19 cellular contexts compared by ENCODE assay signal in the genomic region with DNA sequence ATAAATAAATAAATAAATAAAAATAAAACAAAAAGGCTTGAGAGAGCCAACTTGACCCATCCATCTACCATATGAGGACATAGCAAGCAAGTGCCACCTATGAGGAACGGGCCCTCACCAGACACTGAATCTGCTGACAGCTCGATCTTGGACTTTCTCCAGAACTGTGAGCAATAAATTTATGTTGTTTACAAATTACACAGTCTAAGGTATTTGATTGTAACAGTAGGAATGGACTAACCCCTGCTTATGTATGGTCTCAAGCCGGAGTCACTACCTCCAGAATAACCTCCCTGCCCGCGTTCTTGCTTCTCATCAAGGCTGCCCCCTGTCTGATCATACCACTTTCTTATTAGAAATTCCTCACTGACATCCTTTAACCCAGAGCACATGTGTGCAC. TPM values are rescaled to one million over a fixed set of nuclear protein-coding genes. Genes with fewer than 3 reads are reported as not detected.
DNase-seq lines count a peak whose midpoint lies in the region; ATAC-seq and TF ChIP-seq lines count a peak whose summit lies in the region.
"Had no signal": no experiment of that assay in that cellular context is flagged by ENCODE, and none has a peak within 500 bp of the region (broad histone marks: within the 10 kb centered on the region; RNA-seq: fewer than 3 reads in every experiment).

No MANE protein-coding gene starts in this region.

- peaks cover 5% of the 10 kb centered on the region for H3F3A ChIP-seq in PC-3 (ENCODE audit: low read length, unreplicated experiment)

- DNase-seq in HCEC 1CT (peak; percentile 45), PC-3 (peak; percentile 78), dorsolateral prefrontal cortex (no peak), substantia nigra (lab: John Stamatoyannopoulos, UW) (no peak), OCI-M2 (lab: John Stamatoyannopoulos, UW; ENCODE audit: unreplicated experiment) (no peak), dermis blood vessel endothelial cell (no peak)
- DNase-seq: CD8-positive, alpha-beta T cell; DMS79; GM23248; KG1; NCI-H1105; NCI-H187; NCI-H526 treated with DMSO at 0.1 percent for 48 hours; NK-92 treated with Interleukin-12 subunit alpha and Interleukin-12 subunit beta, amount 100 ng/mL, for 24 hours; OCI-M1; SW 1271 had no signal

- H3K4me1 ChIP-seq in PC-3 (ENCODE audit: insufficient read depth, low read length), result peaks cover 41% of the 10 kb centered on the region

- H3K4me2 ChIP-seq in PC-3 (ENCODE audit: low read length), result 0 out of 2 replicates have a peak overlapping the region, but pooled peaks have one; percentile 10

- H3K36me3 ChIP-seq in PC-3 (ENCODE audit: low read depth, low read length), result no peaks in the 10 kb centered on the region

- H2AFZ ChIP-seq in PC-3 (ENCODE audit: low read length), result no peak overlapping the region
- H2AFZ ChIP-seq: GM23248 had no signal

- H3K9ac ChIP-seq in PC-3 (ENCODE audit: low read length), result no peak overlapping the region
- H3K9ac ChIP-seq: GM23248 had no signal

- no TSS peak for BruUV-seq in PC-3 (replicated peaks; lab: Mats Ljungman, UMichigan)

- intact Hi-C loops in PC-3 (cut with micrococcal nuclease) (no loop called here), dorsolateral prefrontal cortex (cut with DNase I) (no loop called here)

- POLR2A ChIA-PET in PC-3 (lab: Charles Lee; ENCODE audit: unreplicated experiment), result no interaction called here

- ATAC-seq in PC-3, result peak; percentile 68
- ATAC-seq in HG02798 (IDR thresholded peaks at IDR 0.05; ENCODE audit: poor library complexity, unreplicated experiment), result no peak
- ATAC-seq: CD8-positive, alpha-beta T cell; HepG2 had no signal

- H3K4me3 ChIP-seq in PC-3 (ENCODE audit: low read length) (no peak overlapping the region), dorsolateral prefrontal cortex (no peak overlapping the region)
- H3K4me3 ChIP-seq: GM23248 had no signal

- TF ChIP-seq CTCF in PC-3 (conservative IDR thresholded peaks at IDR 0.05; ENCODE audit: low read depth, low read length) (peak; percentile 34; the same call in 1 of the 2 replicates), dorsolateral prefrontal cortex (IDR thresholded peaks at IDR 0.05 in 54 of 56, conservative IDR thresholded peaks at IDR 0.05 in 2 of 56; ENCODE audit: low read depth in 1 of 56, partially characterized antibody in 56 of 56) (no peak)

- no peaks in the 10 kb centered on the region for H3K27me3 ChIP-seq in PC-3 (ENCODE audit: low read length)
- H3K27me3 ChIP-seq in dorsolateral prefrontal cortex, result no peaks in the 10 kb centered on the region

- CTCF ChIA-PET in PC-3 (lab: Charles Lee), result interaction anchor here (0.5 kb wide), 1 partner anchor 370 kb away, joined by 3 read pairs; no protein-coding TSS in a partner anchor

- no peaks in the 10 kb centered on the region for H3K79me2 ChIP-seq in PC-3 (ENCODE audit: low read length)

- no peak overlapping the region for H3K27ac ChIP-seq in PC-3 (ENCODE audit: low read length)
- peak overlapping the region in 55 of 59 donors; percentile 11 to 99 (median 95) for H3K27ac ChIP-seq in dorsolateral prefrontal cortex
- H3K27ac ChIP-seq in substantia nigra (ENCODE audit: low read depth, low read length, poor library complexity, severe bottlenecking), result peak overlapping the region; percentile 99
- H3K27ac ChIP-seq: GM23248 had no signal

- no peaks in the 10 kb centered on the region for H3K9me2 ChIP-seq in PC-3 (replicated peaks; ENCODE audit: low read length)

- no peaks in the 10 kb centered on the region for H4K20me1 ChIP-seq in PC-3 (ENCODE audit: low read length)

- H3K9me3 ChIP-seq in PC-3 (ENCODE audit: low read length), result no peaks in the 10 kb centered on the region

RNA-seq across cellular contexts. Expression of a gene that starts 9.9 kb away (rescaled TPM):
- total RNA-seq in PC-3 (2014; rRNA removed) (0.51 TPM in 1 of 2 replicates, not detected in the other), dorsolateral prefrontal cortex (100 to 1,000 TPM in 21 of 120 experiments, 10 to 100 TPM in 92, 1 to 10 TPM in 7; 2.6 to 281 (median 48.8) TPM), dermis blood vessel endothelial cell (0.05 and 0.17 TPM in 2 replicates)
- total RNA-seq: GM23248, SK-MEL-5 had no signal

Comparison
In these comparisons a context has a peak if more than half of its experiments do, and no peak if none do; other contexts are left out.
1. DNase-seq: peak in HCEC 1CT (single experiment) and PC-3 (single experiment); none in dorsolateral prefrontal cortex (0 of 10), substantia nigra (0 of 49), OCI-M2 (single experiment) and dermis blood vessel endothelial cell (single experiment).